In the genomic region with DNA sequence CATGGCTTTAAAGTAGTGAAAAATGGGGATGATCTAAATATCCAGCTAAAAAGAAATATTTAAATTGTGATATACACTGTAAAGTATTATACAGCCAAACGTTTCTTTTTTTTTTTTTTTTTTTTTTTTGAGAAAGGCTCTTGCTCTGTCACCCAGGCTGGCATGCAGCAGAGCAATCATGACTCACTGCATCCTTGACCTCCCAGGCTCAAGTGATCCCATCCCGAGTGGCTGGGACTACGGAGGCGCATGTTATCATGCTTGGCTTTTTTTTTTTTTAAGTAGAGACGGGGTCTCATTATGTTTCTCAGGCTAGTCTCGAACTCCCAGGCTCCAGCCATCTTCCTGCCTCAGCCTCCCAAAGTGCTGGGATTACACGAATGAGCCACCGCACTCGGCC, we compare ENCODE assay signal across 10 cellular contexts. TPM values are rescaled to one million over a fixed set of nuclear protein-coding genes. Genes with fewer than 3 reads are reported as not detected.
DNase-seq lines count a peak whose midpoint lies in the region; ATAC-seq and TF ChIP-seq lines count a peak whose summit lies in the region.
"Had no signal": no experiment of that assay in that cellular context is flagged by ENCODE, and none has a peak within 500 bp of the region (broad histone marks: within the 10 kb centered on the region; RNA-seq: fewer than 3 reads in every experiment).

No MANE protein-coding gene starts in this region.

- TF ChIP-seq POLR2A in esophagus muscularis mucosa (IDR thresholded peaks at IDR 0.05; ENCODE audit: low read depth), result no peak

- no peaks in the 10 kb centered on the region for H3K9me3 ChIP-seq in esophagus muscularis mucosa

- peaks cover 0 to 11% (median 0%) of the 10 kb centered on the region in 4 donors for H3K36me3 ChIP-seq in esophagus muscularis mucosa

- TF ChIP-seq EP300 in esophagus muscularis mucosa (IDR thresholded peaks at IDR 0.05), result no peak

- ATAC-seq in GM19463 (IDR thresholded peaks at IDR 0.05; ENCODE audit: unreplicated experiment), result no peak

- peak overlapping the region; percentile 58 to 70 (median 62) for H3K27ac ChIP-seq in esophagus muscularis mucosa (replicated peaks in 1 of 4)

- peak; percentile 12 for DNase-seq in COLO668 (lab: John Stamatoyannopoulos, UW; ENCODE audit: unreplicated experiment)
- peak; percentile 1 for DNase-seq in NCI-H69 (lab: John Stamatoyannopoulos, UW)
- no peak for DNase-seq in esophagus muscularis mucosa (ENCODE audit: extremely low spot score)
- peak; percentile 75 for DNase-seq in myocyte (ENCODE audit: low read depth)
- DNase-seq in DMS79 treated with DMSO at 0.1 percent for 48 hours (lab: John Stamatoyannopoulos, UW), result no peak
- DNase-seq in AML-193 (lab: John Stamatoyannopoulos, UW), result no peak
- no peak for DNase-seq in SK-N-DZ (ENCODE audit: low spot score)
- DNase-seq: DND-41, NCI-H2171 had no signal

- TF ChIP-seq CTCF in esophagus muscularis mucosa (IDR thresholded peaks at IDR 0.05), result no peak

- H3K27me3 ChIP-seq in esophagus muscularis mucosa, result no peaks in the 10 kb centered on the region

- 63% methylated on average over 9 of the region's 9 CpGs for WGBS in esophagus muscularis mucosa

- no peak overlapping the region for H3K4me3 ChIP-seq in esophagus muscularis mucosa

- intact Hi-C loops in esophagus muscularis mucosa (cut with DNase I), result no loop called here

- peaks cover 3 to 54% (median 32%) of the 10 kb centered on the region in 4 donors for H3K4me1 ChIP-seq in esophagus muscularis mucosa

RNA-seq across cellular contexts. Expression of a gene that starts 17.1 kb away (rescaled TPM):
- total RNA-seq in esophagus muscularis mucosa, result 10 to 100 TPM; 27.3 to 39.0 (median 29.6) TPM
- total RNA-seq in myocyte, result 16.1 and 25.4 TPM in 2 replicates
- polyA plus RNA-seq in myocyte (2012), result 14.3 TPM
- 17.0 and 32.3 TPM in 2 replicates for polyA plus RNA-seq in SK-N-DZ (2014; cell fraction: cytosol; rRNA removed)
- 7.4 and 10.9 TPM in 2 replicates for polyA plus RNA-seq in SK-N-DZ (2014; cell fraction: nucleus; rRNA removed)

Comparison
In these comparisons a context has a peak if more than half of its experiments do, and no peak if none do; other contexts are left out.
1. DNase-seq: peak in COLO668 (single experiment), NCI-H69 (single experiment) and myocyte (single experiment); none in esophagus muscularis mucosa (single experiment), DMS79 treated with DMSO at 0.1 percent for 48 hours (single experiment), AML-193 (0 of 2) and SK-N-DZ (single experiment).